In genomic region chr1:109773203-109773899, GRCh38 we compare ENCODE assay signal across 7 cellular contexts. TPM values are rescaled to one million over a fixed set of nuclear protein-coding genes. Genes with fewer than 3 reads are reported as not detected.
DNase-seq lines count a peak whose midpoint lies in the region; ATAC-seq, FAIRE-seq and TF ChIP-seq lines count a peak whose summit lies in the region.

No MANE protein-coding gene starts in this region.

- dilution Hi-C loops in mammary epithelial cell (cut with HindIII; ENCODE audit: low sequenced_read_pairs), result no loop called here

- H3K36me3 ChIP-seq in mammary epithelial cell (ENCODE audit: insufficient read depth, low read length), result no peaks in the 10 kb centered on the region

- H3K9ac ChIP-seq in mammary epithelial cell (ENCODE audit: insufficient read depth, low read length), result no peak overlapping the region

- H3K79me2 ChIP-seq in mammary epithelial cell (ENCODE audit: insufficient read depth, low read length), result no peaks in the 10 kb centered on the region

- TF ChIP-seq POLR2A in GM12891 (IDR thresholded peaks at IDR 0.05; ENCODE audit: low read depth, low read length), result no peak

- H3K9me3 ChIP-seq in mammary epithelial cell (replicated peaks; ENCODE audit: insufficient read depth, low read length), result no peaks in the 10 kb centered on the region

- H3K4me2 ChIP-seq in mammary epithelial cell (ENCODE audit: insufficient read depth, low read depth, low read length), result no peak overlapping the region

- peak; percentile 89 for TF ChIP-seq CTCF in WI38 (IDR thresholded peaks at IDR 0.05; ENCODE audit: low read depth, low read length)
- peak; percentile 93 to 97 for TF ChIP-seq CTCF in mammary epithelial cell (conservative IDR thresholded peaks at IDR 0.05 in 1 of 2, IDR thresholded peaks at IDR 0.05 in 1 of 2; ENCODE audit: extremely low read depth in 1 of 2, insufficient read depth in 1 of 2, low read depth in 1 of 2, low read length in 2 of 2)

- CTCF ChIA-PET in mammary epithelial cell (lab: Charles Lee; ENCODE audit: low non-redundant PET), result interaction anchor here (0.7 to 1.6 kb wide), 3 partner anchors 134 to 211 kb away, joined by 3 to 9 read pairs (median 4); partner anchors contain the start of gene AHCYL1

- no peak overlapping the region for H3K4me3 ChIP-seq in WI38 (ENCODE audit: low read depth, low read length)
- H3K4me3 ChIP-seq in mammary epithelial cell (replicated peaks in 1 of 3; ENCODE audit: insufficient read depth in 1 of 3, low read depth in 2 of 3, low read length in 3 of 3), result no peak overlapping the region

- 25% methylated on average over 14 of the region's 17 CpGs for whole genome bisulfite sequencing in mammary epithelial cell (ENCODE audit: low coverage, missing lambda C conversion rate)

- H3K27me3 ChIP-seq in mammary epithelial cell (ENCODE audit: insufficient read depth, low read length), result no peaks in the 10 kb centered on the region

- no peaks in the 10 kb centered on the region for H3K4me1 ChIP-seq in mammary epithelial cell (ENCODE audit: insufficient read depth, low read length)

- peak overlapping the region; percentile 29 for H2AFZ ChIP-seq in mammary epithelial cell (ENCODE audit: low read depth, low read length)

- no peak overlapping the region for H3K27ac ChIP-seq in mammary epithelial cell (ENCODE audit: insufficient read depth, low read depth, low read length)

- intact Hi-C loops in mammary epithelial cell (cut with micrococcal nuclease), result loop anchor here (1.0 kb wide), 3 partner anchors 55 to 227 kb away; no protein-coding TSS in a partner anchor

- peak; percentile 74 for ATAC-seq in HG02938 (IDR thresholded peaks at IDR 0.05; ENCODE audit: unreplicated experiment)

- in situ Hi-C loops in mammary epithelial cell (cut with MboI; ENCODE audit: low sequenced_read_pairs in 2 of 2), result loop anchor here (5.0 kb wide), 3 partner anchors 131 to 226 kb away; partner anchors contain the start of gene GNAI3 (in 2 of the 2)

- DNase-seq in GM12891 (ENCODE audit: insufficient read length, low spot score), result peak; percentile 68
- peak; percentile 89 for DNase-seq in NCI-H2196 (lab: John Stamatoyannopoulos, UW; ENCODE audit: unreplicated experiment)
- peak; percentile 71 for DNase-seq in mammary epithelial cell
- DNase-seq in kidney glomerular epithelial cell (lab: John Stamatoyannopoulos, UW), result peak; percentile 81
- peak; percentile 68 to 69 for DNase-seq in stimulated activated CD4-positive, alpha-beta T cell treated with anti-CD3 and anti-CD28 coated beads, Interleukin-2, amount 100 ng/mL, for 24 hours

- no TSS peak for BruUV-seq in mammary epithelial cell (replicated peaks; lab: Mats Ljungman, UMichigan)

- FAIRE-seq in GM12891 (lab: Jason Lieb, UNC), result peak; percentile 63

- no peaks in the 10 kb centered on the region for H4K20me1 ChIP-seq in mammary epithelial cell (ENCODE audit: insufficient read depth, low read length)

TF ChIP-seq in GM12891, 5 proteins besides CTCF, POLR2A, EP300 and RAD21:
- TF ChIP-seq SPI1 (IDR thresholded peaks at IDR 0.05; ENCODE audit: low read depth, low read length) (no peak), TAF1 (IDR thresholded peaks at IDR 0.05; ENCODE audit: low read depth, low read length) (no peak), PAX5 (IDR thresholded peaks at IDR 0.05; ENCODE audit: insufficient read depth, low read length, severe bottlenecking) (no peak), POLR2AphosphoS5 (IDR thresholded peaks at IDR 0.05; ENCODE audit: low read depth, low read length) (no peak), POU2F2 (IDR thresholded peaks at IDR 0.05; ENCODE audit: low read depth, low read length) (no peak)
TF ChIP-seq in GM12891: peak in this region for 0.

RNA-seq across cellular contexts. Expression of gene EPS8L3, which starts 9.6 kb away (rescaled TPM):
- not detected for polyA plus RNA-seq in GM12891 (2012; ENCODE audit: low read depth, missing spikeins)
- not detected for total RNA-seq in mammary epithelial cell
- not detected for polyA plus RNA-seq in mammary epithelial cell
- not detected for polyA minus RNA-seq in mammary epithelial cell

RNA-seq across cellular contexts. Expression of gene GSTM3, which starts 32.5 kb away (rescaled TPM):
- polyA plus RNA-seq in GM12891 (2012; ENCODE audit: low read depth, missing spikeins), result 10.0 TPM
- 10 to 100 TPM; 17.5 to 20.7 TPM for total RNA-seq in mammary epithelial cell
- polyA plus RNA-seq in mammary epithelial cell, result 5.4 TPM
- not detected for polyA minus RNA-seq in mammary epithelial cell
